7 cellular contexts compared by ENCODE assay signal in genomic region chr6:103396768-103397167, GRCh38.
"Had no signal": no experiment of that assay in that cellular context is flagged by ENCODE, and none has a peak within 500 bp of the region (broad histone marks: within the 10 kb centered on the region; RNA-seq: fewer than 3 reads in every experiment).

No MANE protein-coding gene starts in this region.

- H3K36me3 Mint-ChIP-seq: IgD-negative memory B cell had no signal

- ATAC-seq: HepG2, K562 had no signal

- H3K4me3 ChIP-seq: K562 had no signal

- H3K27ac Mint-ChIP-seq: IgD-negative memory B cell had no signal

- DNase-seq: IMR-90, KBM-7, KG1 had no signal

- H3K4me3 Mint-ChIP-seq: IgD-negative memory B cell had no signal

- H3K27me3 Mint-ChIP-seq: IgD-negative memory B cell had no signal

- H3K4me1 Mint-ChIP-seq: IgD-negative memory B cell had no signal

- H3K27ac ChIP-seq: HL-60 had no signal
